In the genomic region with DNA sequence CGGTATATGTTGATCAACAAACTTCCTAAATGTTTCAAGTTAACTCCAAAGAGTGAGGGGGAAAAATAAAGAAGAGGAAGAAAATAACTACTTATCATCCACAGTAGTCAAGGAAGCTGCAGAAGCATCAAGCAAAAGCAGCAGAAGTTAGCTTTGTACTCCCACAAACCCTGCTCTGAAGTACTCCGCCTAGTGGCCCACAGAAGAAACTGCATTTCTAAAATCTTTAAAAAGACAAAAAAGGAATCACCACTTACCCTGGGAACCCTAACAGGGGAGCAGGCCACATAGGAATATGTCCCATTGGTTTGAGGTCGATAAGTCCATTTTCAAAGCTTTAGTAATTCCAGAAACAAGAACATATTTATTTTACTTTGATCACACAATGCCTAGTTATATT, we compare ENCODE assay signal across 7 cellular contexts.
DNase-seq lines count a peak whose midpoint lies in the region; ATAC-seq and TF ChIP-seq lines count a peak whose summit lies in the region.
"Not testable (repeated sequence)": the region's sequence is repeated elsewhere in the genome, so short reads cannot be mapped to it uniquely, and the experiment has no call there.

No MANE protein-coding gene starts in this region.

- in situ Hi-C loops in GM13977 (cut with MboI; ENCODE audit: low pct_unique_long_range_greater_than_20kb, low sequenced_read_pairs, unreplicated experiment): not testable (repeated sequence)

- BruUV-seq in OCI-LY7 (replicated peaks; lab: Mats Ljungman, UMichigan): not testable (repeated sequence)

- H3K36me3 Mint-ChIP-seq in endodermal cell (ENCODE audit: low read depth); mesothelial cell of epicardium: not testable (repeated sequence)

- H3K9ac ChIP-seq in DND-41 (ENCODE audit: low read depth, low read length); SK-N-SH; endodermal cell (ENCODE audit: extremely low read depth, low read length, poor library complexity, severe bottlenecking): not testable (repeated sequence)

- not testable (repeated sequence) for H3K36me3 ChIP-seq in DND-41 (ENCODE audit: insufficient read depth, low read length); OCI-LY7 (ENCODE audit: insufficient read depth, low read length); SK-N-SH (replicated peaks in 1 of 2; ENCODE audit: control insufficient read depth in 1 of 2, insufficient read depth in 2 of 2, low read length in 1 of 2); endodermal cell (ENCODE audit: control insufficient read depth, insufficient read depth, low read length)

- H3K27ac Mint-ChIP-seq in endodermal cell, mesothelial cell of epicardium: not testable (repeated sequence)

- peaks cover 17% of the 10 kb centered on the region for H3K9me3 Mint-ChIP-seq in endodermal cell
- not testable (repeated sequence) for H3K9me3 Mint-ChIP-seq in mesothelial cell of epicardium

- not testable (repeated sequence) for H3K4me2 ChIP-seq in DND-41 (ENCODE audit: insufficient read depth, low read length); OCI-LY7 (ENCODE audit: low read length); SK-N-SH

- POLR2A ChIA-PET in OCI-LY7 (lab: Charles Lee); SK-N-SH (lab: Yijun Ruan, JAX): not testable (repeated sequence)

- not testable (repeated sequence) for DNase-seq in DND-41; GM13977 (ENCODE audit: low spot score); LNCaP clone FGC (ENCODE audit: low read depth); OCI-LY7 (ENCODE audit: low spot score); SK-N-SH; endodermal cell; mesothelial cell of epicardium (ENCODE audit: low spot score in 2 of 2, unreplicated experiment in 2 of 2)

- H3K27me3 ChIP-seq in DND-41 (ENCODE audit: insufficient read depth, low read length, poor library complexity); SK-N-SH (ENCODE audit: insufficient read depth); endodermal cell (ENCODE audit: control insufficient read depth, insufficient read depth, low read length, poor library complexity, severe bottlenecking): not testable (repeated sequence)

- H3K9me2 ChIP-seq in OCI-LY7 (ENCODE audit: insufficient read depth, low read length); SK-N-SH: not testable (repeated sequence)

- not testable (repeated sequence) for TF ChIP-seq RAD21 in SK-N-SH (IDR thresholded peaks at IDR 0.05; ENCODE audit: low read length)

- not testable (repeated sequence) for H4K20me1 ChIP-seq in DND-41 (ENCODE audit: insufficient read depth, low read length); OCI-LY7 (ENCODE audit: insufficient read depth, low read length); SK-N-SH (ENCODE audit: insufficient read depth)

- H3K27ac ChIP-seq in DND-41 (ENCODE audit: low read length); OCI-LY7 (ENCODE audit: low read depth, low read length, poor library complexity, severe bottlenecking); SK-N-SH (ENCODE audit: low read depth in 2 of 2, low read length in 1 of 2); endodermal cell (ENCODE audit: low read depth, low read length): not testable (repeated sequence)

- H3K9me3 ChIP-seq in DND-41 (ENCODE audit: insufficient read depth, low read length, severe bottlenecking); OCI-LY7 (ENCODE audit: low read length); SK-N-SH; endodermal cell (ENCODE audit: control insufficient read depth, low read length): not testable (repeated sequence)

- H3F3A ChIP-seq in SK-N-SH (replicated peaks; ENCODE audit: insufficient read depth): not testable (repeated sequence)

- WGBS in SK-N-SH (ENCODE audit: low lambda C conversion rate): 2% methylated on average over 3 of the region's 3 CpGs
- WGBS in endodermal cell (ENCODE audit: insufficient coverage in 1 of 2, insufficient read length in 1 of 2), 2 experiments: no CpG with 5 or more reads among the region's 3 CpGs

- not testable (repeated sequence) for H3K4me3 Mint-ChIP-seq in endodermal cell, mesothelial cell of epicardium

- H3K4me3 ChIP-seq in DND-41 (ENCODE audit: low read depth in 1 of 2, low read length in 2 of 2); LNCaP clone FGC (ENCODE audit: low read depth, low read length); OCI-LY7 (ENCODE audit: low read depth, low read length, poor library complexity, severe bottlenecking); SK-N-SH (ENCODE audit: low read depth in 2 of 2, low read length in 1 of 2); endodermal cell (ENCODE audit: low read length): not testable (repeated sequence)

- not testable (repeated sequence) for H3K79me2 ChIP-seq in DND-41 (ENCODE audit: insufficient read depth, low read length); OCI-LY7 (ENCODE audit: insufficient read depth, low read depth, low read length); SK-N-SH (ENCODE audit: insufficient read depth)

- H3K27me3 Mint-ChIP-seq in endodermal cell (ENCODE audit: insufficient read depth); mesothelial cell of epicardium (ENCODE audit: low read depth): not testable (repeated sequence)

- H2AFZ ChIP-seq in DND-41 (ENCODE audit: low read depth, low read length); OCI-LY7 (ENCODE audit: low read length); SK-N-SH (ENCODE audit: low read depth): not testable (repeated sequence)

- not testable (repeated sequence) for ATAC-seq in DND-41 (ENCODE audit: insufficient read depth, low read depth)

- TF ChIP-seq EP300 in SK-N-SH (IDR thresholded peaks at IDR 0.05; ENCODE audit: borderline replicate concordance in 1 of 2, low read depth in 1 of 2, low read length in 1 of 2): not testable (repeated sequence)

- intact Hi-C loops in OCI-LY7 (cut with micrococcal nuclease; ENCODE audit: unreplicated experiment): not testable (repeated sequence)

- peak; percentile 43 for TF ChIP-seq CTCF in DND-41 (IDR thresholded peaks at IDR 0.05; ENCODE audit: borderline replicate concordance, extremely low read depth, low read length, poor library complexity, severe bottlenecking)
- TF ChIP-seq CTCF in GM13977 (IDR thresholded peaks at IDR 0.05; ENCODE audit: extremely low read depth, insufficient read depth, missing control alignments): peak; percentile 22
- peak; percentile 54 for TF ChIP-seq CTCF in LNCaP clone FGC (IDR thresholded peaks at IDR 0.05; ENCODE audit: control insufficient read depth, extremely low read depth, insufficient read depth)
- TF ChIP-seq CTCF in OCI-LY7 (conservative IDR thresholded peaks at IDR 0.05; ENCODE audit: low read length): peak; percentile 48
- peak; percentile 57 for TF ChIP-seq CTCF in SK-N-SH (IDR thresholded peaks at IDR 0.05)
- peak; percentile 52 for TF ChIP-seq CTCF in endodermal cell (conservative IDR thresholded peaks at IDR 0.05)
- peak; percentile 27 for TF ChIP-seq CTCF in mesothelial cell of epicardium (IDR thresholded peaks at IDR 0.05; ENCODE audit: unreplicated experiment)

- CTCF ChIA-PET in OCI-LY7 (lab: Charles Lee; ENCODE audit: unreplicated experiment); SK-N-SH (lab: Yijun Ruan, JAX): not testable (repeated sequence)

- not testable (repeated sequence) for H3K4me1 Mint-ChIP-seq in endodermal cell, mesothelial cell of epicardium

- not testable (repeated sequence) for H3K4me1 ChIP-seq in DND-41 (ENCODE audit: insufficient read depth, low read length); OCI-LY7 (ENCODE audit: insufficient read depth, low read length, poor library complexity, severe bottlenecking); SK-N-SH (ENCODE audit: control insufficient read depth in 1 of 2, insufficient read depth in 2 of 2, low read depth in 1 of 2, low read length in 1 of 2); endodermal cell (ENCODE audit: control insufficient read depth, insufficient read depth, low read length)
